ENCODE assay signal across 11 cellular contexts in genomic region chr2:75503048-75503607, GRCh38. TPM values are rescaled to one million over a fixed set of nuclear protein-coding genes. Genes with fewer than 3 reads are reported as not detected.
DNase-seq lines count a peak whose midpoint lies in the region; FAIRE-seq and TF ChIP-seq lines count a peak whose summit lies in the region.
"Had no signal": no experiment of that assay in that cellular context is flagged by ENCODE, and none has a peak within 500 bp of the region (broad histone marks: within the 10 kb centered on the region; RNA-seq: fewer than 3 reads in every experiment).

No MANE protein-coding gene starts in this region.

- H3K9me3 ChIP-seq in trophoblast cell (ENCODE audit: insufficient read depth, low read depth, low read length): peaks cover 1% of the 10 kb centered on the region

- DNase-seq in H4 (ENCODE audit: low spot score): peak; percentile 35
- DNase-seq in RPMI7951 (ENCODE audit: low read depth): peak; percentile 95
- DNase-seq in fibroblast of mammary gland (ENCODE audit: low read depth): peak; percentile 74
- peak; percentile 79 to 82 for DNase-seq in trophoblast cell
- no peak for DNase-seq in GM12891 (ENCODE audit: insufficient read length, low spot score)
- no peak for DNase-seq in activated CD4-positive, alpha-beta memory T cell treated with anti-CD3 and anti-CD28 coated beads, Interleukin-2, amount 10 ng/mL, durations not matched to agents 7 days and 5 days
- no peak for DNase-seq in COLO668 (lab: John Stamatoyannopoulos, UW; ENCODE audit: unreplicated experiment)
- DNase-seq: DND-41; MV-4-11; NK-92 treated with Interleukin-12 subunit alpha and Interleukin-12 subunit beta, amount 100 ng/mL, for 24 hours had no signal

- H3K36me3 ChIP-seq in trophoblast cell (ENCODE audit: control insufficient read depth in 1 of 2, insufficient read depth in 2 of 2, low read length in 2 of 2): peaks cover 3% of the 10 kb centered on the region in 2 experiments

- no peak overlapping the region for H3K14ac ChIP-seq in trophoblast cell (ENCODE audit: low read length)

- H3K18ac ChIP-seq in trophoblast cell (ENCODE audit: low read length): no peak overlapping the region

- no peak overlapping the region for H3K27ac Mint-ChIP-seq in activated CD4-positive, alpha-beta memory T cell treated with anti-CD3 and anti-CD28 coated beads, Interleukin-2, amount 10 ng/mL, durations not matched to agents 7 days and 5 days
- H3K27ac Mint-ChIP-seq: dendritic cell treated with granulocyte-macrophage colony-stimulating factor and Interleukin-4, amounts not matched to agents 40 ng/mL and 50 ng/mL, for 4 days had no signal

- CTCF ChIA-PET in activated CD4-positive, alpha-beta memory T cell treated with anti-CD3 and anti-CD28 coated beads, Interleukin-2, amount 10 ng/mL, durations not matched to agents 7 days and 5 days (lab: Charles Lee): no interaction called here

- no peak for TF ChIP-seq CTCF in fibroblast of mammary gland (conservative IDR thresholded peaks at IDR 0.05; ENCODE audit: control insufficient read depth, insufficient read depth, low read depth, low read length)

- H3K4me3 ChIP-seq in fibroblast of mammary gland (ENCODE audit: control insufficient read depth, low read depth, low read length) (no peak overlapping the region), trophoblast cell (ENCODE audit: low read depth, low read length) (no peak overlapping the region)

- H2BK120ac ChIP-seq in trophoblast cell (ENCODE audit: insufficient read depth, low read length, poor library complexity): peak overlapping the region; percentile 49

- no peak overlapping the region for H4K91ac ChIP-seq in trophoblast cell (ENCODE audit: low read depth, low read length)

- no peaks in the 10 kb centered on the region for H3K36me3 Mint-ChIP-seq in activated CD4-positive, alpha-beta memory T cell treated with anti-CD3 and anti-CD28 coated beads, Interleukin-2, amount 10 ng/mL, durations not matched to agents 7 days and 5 days (ENCODE audit: low read depth)

- TF ChIP-seq POLR2A in GM12891 (IDR thresholded peaks at IDR 0.05; ENCODE audit: low read depth, low read length): no peak

- H4K12ac ChIP-seq in trophoblast cell (ENCODE audit: low read depth, low read length): no peak overlapping the region

- peak overlapping the region; percentile 76 for H2BK5ac ChIP-seq in trophoblast cell (ENCODE audit: low read depth, low read length, poor library complexity)

- peak overlapping the region; percentile 56 for H4K8ac ChIP-seq in trophoblast cell (ENCODE audit: low read depth, low read length)

- H2BK12ac ChIP-seq in trophoblast cell (ENCODE audit: low read length): peak overlapping the region; percentile 59

- FAIRE-seq in GM12891 (lab: Jason Lieb, UNC): no peak

- no peak overlapping the region for H3K4me3 Mint-ChIP-seq in activated CD4-positive, alpha-beta memory T cell treated with anti-CD3 and anti-CD28 coated beads, Interleukin-2, amount 10 ng/mL, durations not matched to agents 7 days and 5 days
- H3K4me3 Mint-ChIP-seq: dendritic cell treated with granulocyte-macrophage colony-stimulating factor and Interleukin-4, amounts not matched to agents 40 ng/mL and 50 ng/mL, for 4 days had no signal

- H2AK5ac ChIP-seq in trophoblast cell (ENCODE audit: low read length): no peak overlapping the region

- peaks cover 2% of the 10 kb centered on the region for H3K27me3 Mint-ChIP-seq in activated CD4-positive, alpha-beta memory T cell treated with anti-CD3 and anti-CD28 coated beads, Interleukin-2, amount 10 ng/mL, durations not matched to agents 7 days and 5 days

- H3K4ac ChIP-seq in trophoblast cell (ENCODE audit: low read depth, low read length): no peak overlapping the region

- H3K79me2 ChIP-seq in trophoblast cell (ENCODE audit: control insufficient read depth, insufficient read depth, low read length, poor library complexity): no peaks in the 10 kb centered on the region

- H3K27ac ChIP-seq in trophoblast cell (ENCODE audit: low read depth, low read length): peak overlapping the region; percentile 80

- no peak overlapping the region for H3K23ac ChIP-seq in trophoblast cell (ENCODE audit: low read length)

- peaks cover 0 to 6% of the 10 kb centered on the region in 2 experiments for H3K4me1 ChIP-seq in trophoblast cell (ENCODE audit: control insufficient read depth in 1 of 2, insufficient read depth in 2 of 2, low read length in 2 of 2)

- no peak overlapping the region for H2AFZ ChIP-seq in trophoblast cell (ENCODE audit: insufficient read depth, low read length, poor library complexity)

- H3K9ac ChIP-seq in trophoblast cell (ENCODE audit: low read length): no peak overlapping the region

- WGBS in trophoblast cell (ENCODE audit: extremely low coverage, insufficient coverage, insufficient read length): no CpG with 5 or more reads among the region's 2 CpGs

- no peak overlapping the region for H3K4me2 ChIP-seq in trophoblast cell (ENCODE audit: low read length)

- no peaks in the 10 kb centered on the region for H3K9me3 Mint-ChIP-seq in activated CD4-positive, alpha-beta memory T cell treated with anti-CD3 and anti-CD28 coated beads, Interleukin-2, amount 10 ng/mL, durations not matched to agents 7 days and 5 days

- peaks cover 2% of the 10 kb centered on the region for H3K79me1 ChIP-seq in trophoblast cell (ENCODE audit: low read length)

- POLR2A ChIA-PET in activated CD4-positive, alpha-beta memory T cell treated with anti-CD3 and anti-CD28 coated beads, Interleukin-2, amount 10 ng/mL, durations not matched to agents 7 days and 5 days (lab: Charles Lee): no interaction called here

- no peaks in the 10 kb centered on the region for H3K27me3 ChIP-seq in trophoblast cell (ENCODE audit: insufficient read depth, low read length)

- H3K4me1 Mint-ChIP-seq in activated CD4-positive, alpha-beta memory T cell treated with anti-CD3 and anti-CD28 coated beads, Interleukin-2, amount 10 ng/mL, durations not matched to agents 7 days and 5 days: no peaks in the 10 kb centered on the region

TF ChIP-seq in GM12891, 5 proteins besides CTCF, POLR2A, EP300 and RAD21:
- TF ChIP-seq SPI1 (IDR thresholded peaks at IDR 0.05; ENCODE audit: low read depth, low read length) (no peak), PAX5 (IDR thresholded peaks at IDR 0.05; ENCODE audit: insufficient read depth, low read length, severe bottlenecking) (no peak), TAF1 (IDR thresholded peaks at IDR 0.05; ENCODE audit: low read depth, low read length) (no peak), POU2F2 (IDR thresholded peaks at IDR 0.05; ENCODE audit: low read depth, low read length) (no peak), POLR2AphosphoS5 (IDR thresholded peaks at IDR 0.05; ENCODE audit: low read depth, low read length) (no peak)

RNA-seq across cellular contexts. Expression of gene EVA1A, which starts 57.6 kb away (rescaled TPM):
- 13.8 and 16.6 TPM in 2 replicates for total RNA-seq in H4 (2014; rRNA removed; shearing (Covaris generic))
- 68.7 and 95.4 TPM in 2 replicates for total RNA-seq in RPMI7951 (2014; rRNA removed; shearing (Covaris generic))
- 20.1 and 20.6 TPM in 2 replicates for polyA plus RNA-seq in trophoblast cell (2013)
- polyA plus RNA-seq in GM12891 (2012; ENCODE audit: low read depth, missing spikeins): not detected
- total RNA-seq in activated CD4-positive, alpha-beta memory T cell treated with anti-CD3 and anti-CD28 coated beads, Interleukin-2, amount 10 ng/mL, durations not matched to agents 7 days and 5 days: not detected

Comparison
In these comparisons a context has a peak if more than half of its experiments do, and no peak if none do; other contexts are left out.
1. DNase-seq: peak in H4 (single experiment), RPMI7951 (single experiment), fibroblast of mammary gland (single experiment) and trophoblast cell (2 of 2); none in GM12891 (single experiment), activated CD4-positive, alpha-beta memory T cell treated with anti-CD3 and anti-CD28 coated beads, Interleukin-2, amount 10 ng/mL, durations not matched to agents 7 days and 5 days (single experiment) and COLO668 (single experiment).
2. RNA of gene EVA1A, which starts 57.6 kb away (total RNA-seq): 68.7 to 95.4 TPM in RPMI7951 and 13.8 to 16.6 TPM in H4; not detected in activated CD4-positive, alpha-beta memory T cell treated with anti-CD3 and anti-CD28 coated beads, Interleukin-2, amount 10 ng/mL, durations not matched to agents 7 days and 5 days; every median in the first group is over 10 times any median in the second.